1 cellular context compared by ENCODE assay signal in genomic region chr2:197359859-197360258, GRCh38.
TF ChIP-seq lines count a peak whose summit lies in the region.

No MANE protein-coding gene starts in this region.

TF ChIP-seq in GM23338, 12 proteins besides CTCF, POLR2A, EP300 and RAD21 (continued from another document):
- no peak for TF ChIP-seq ZNF462 (CRISPR knock-in tag; IDR thresholded peaks at IDR 0.05)
- TF ChIP-seq CREB1 (CRISPR knock-in tag; IDR thresholded peaks at IDR 0.05; ENCODE audit: low read depth), result no peak
- TF ChIP-seq NANOG (IDR thresholded peaks at IDR 0.05; ENCODE audit: borderline replicate concordance), result no peak
- TF ChIP-seq POLR2AphosphoS5 (IDR thresholded peaks at IDR 0.05; ENCODE audit: low read depth), result no peak
- no peak for TF ChIP-seq EZH2phosphoT487 (IDR thresholded peaks at IDR 0.05; ENCODE audit: unreplicated experiment)
- no peak for TF ChIP-seq JUNB (IDR thresholded peaks at IDR 0.05; ENCODE audit: unreplicated experiment)
- no peak for TF ChIP-seq ZNF114 (CRISPR knock-in tag; IDR thresholded peaks at IDR 0.05)
- no peak for TF ChIP-seq EZH2 (IDR thresholded peaks at IDR 0.05; ENCODE audit: low read depth, unreplicated experiment)
- TF ChIP-seq ETS1 (IDR thresholded peaks at IDR 0.05), result no peak
